ENCODE assay signal across 16 cellular contexts in genomic region chr14:101907619-101908018, GRCh38. TPM values are rescaled to one million over a fixed set of nuclear protein-coding genes. Genes with fewer than 3 reads are reported as not detected.
DNase-seq lines count a peak whose midpoint lies in the region; ATAC-seq lines count a peak whose summit lies in the region.
"Had no signal": no experiment of that assay in that cellular context is flagged by ENCODE, and none has a peak within 500 bp of the region (broad histone marks: within the 10 kb centered on the region; RNA-seq: fewer than 3 reads in every experiment).

No MANE protein-coding gene starts in this region.

- no peak for DNase-seq in activated naive CD8-positive, alpha-beta T cell treated with anti-CD3 and anti-CD28 coated beads, Interleukin-2, amount 50 U/mL, for 24 hours
- no peak for DNase-seq in central memory CD8-positive, alpha-beta T cell (ENCODE audit: low spot score in 2 of 2)
- peak; percentile 76 for DNase-seq in mesenteric fat pad (ENCODE audit: low spot score)
- no peak for DNase-seq in stimulated activated naive B cell treated with anti-CD40 and anti-IgM and Interleukin-4, amounts not matched to agents 10 μg/mL and 1 μg/mL and 100 μg/mL, for 72 hours
- no peak for DNase-seq in left lobe of liver (ENCODE audit: low spot score)
- no peak for DNase-seq in dedifferentiated amniotic fluid mesenchymal stem cell (ENCODE audit: extremely low spot score)
- DNase-seq: ACHN; BE2C; C1 segment of cervical spinal cord; Caco-2; CD4-positive, CD25-positive, alpha-beta regulatory T cell; HFFc6 had no signal

- peak overlapping the region; percentile 29 for H3K27ac Mint-ChIP-seq in activated naive CD8-positive, alpha-beta T cell
- H3K27ac Mint-ChIP-seq in activated naive CD8-positive, alpha-beta T cell treated with anti-CD3 and anti-CD28 coated beads, Interleukin-2, amount 50 U/mL, for 24 hours: no peak overlapping the region
- H3K27ac Mint-ChIP-seq in central memory CD8-positive, alpha-beta T cell (ENCODE audit: low read depth): peak overlapping the region; percentile 22
- H3K27ac Mint-ChIP-seq in stimulated activated naive B cell treated with anti-CD40 and anti-IgM and Interleukin-4, amounts not matched to agents 10 μg/mL and 1 μg/mL and 100 μg/mL, for 72 hours: peak overlapping the region; percentile 37
- H3K27ac Mint-ChIP-seq: CD4-positive, CD25-positive, alpha-beta regulatory T cell; GM23338; HFFc6 had no signal

- H3K9me3 Mint-ChIP-seq in activated naive CD8-positive, alpha-beta T cell (ENCODE audit: low read depth): no peaks in the 10 kb centered on the region
- H3K9me3 Mint-ChIP-seq in activated naive CD8-positive, alpha-beta T cell treated with anti-CD3 and anti-CD28 coated beads, Interleukin-2, amount 50 U/mL, for 24 hours: no peaks in the 10 kb centered on the region
- no peaks in the 10 kb centered on the region for H3K9me3 Mint-ChIP-seq in central memory CD8-positive, alpha-beta T cell
- H3K9me3 Mint-ChIP-seq in stimulated activated naive B cell treated with anti-CD40 and anti-IgM and Interleukin-4, amounts not matched to agents 10 μg/mL and 1 μg/mL and 100 μg/mL, for 72 hours: no peaks in the 10 kb centered on the region
- H3K9me3 Mint-ChIP-seq: CD4-positive, CD25-positive, alpha-beta regulatory T cell; GM23338; HFFc6 had no signal

- H3K4me1 Mint-ChIP-seq in activated naive CD8-positive, alpha-beta T cell (ENCODE audit: low read depth): no peaks in the 10 kb centered on the region
- H3K4me1 Mint-ChIP-seq in activated naive CD8-positive, alpha-beta T cell treated with anti-CD3 and anti-CD28 coated beads, Interleukin-2, amount 50 U/mL, for 24 hours: no peaks in the 10 kb centered on the region
- H3K4me1 Mint-ChIP-seq in central memory CD8-positive, alpha-beta T cell: no peaks in the 10 kb centered on the region
- no peaks in the 10 kb centered on the region for H3K4me1 Mint-ChIP-seq in stimulated activated naive B cell treated with anti-CD40 and anti-IgM and Interleukin-4, amounts not matched to agents 10 μg/mL and 1 μg/mL and 100 μg/mL, for 72 hours
- H3K4me1 Mint-ChIP-seq: GM23338 had no signal

- H3K4me3 Mint-ChIP-seq in activated naive CD8-positive, alpha-beta T cell: no peak overlapping the region
- no peak overlapping the region for H3K4me3 Mint-ChIP-seq in activated naive CD8-positive, alpha-beta T cell treated with anti-CD3 and anti-CD28 coated beads, Interleukin-2, amount 50 U/mL, for 24 hours
- no peak overlapping the region for H3K4me3 Mint-ChIP-seq in central memory CD8-positive, alpha-beta T cell
- no peak overlapping the region for H3K4me3 Mint-ChIP-seq in stimulated activated naive B cell treated with anti-CD40 and anti-IgM and Interleukin-4, amounts not matched to agents 10 μg/mL and 1 μg/mL and 100 μg/mL, for 72 hours
- H3K4me3 Mint-ChIP-seq: CD4-positive, CD25-positive, alpha-beta regulatory T cell; GM23338; HFFc6 had no signal

- peaks cover 7% of the 10 kb centered on the region for H3K36me3 Mint-ChIP-seq in activated naive CD8-positive, alpha-beta T cell
- peaks cover 40% of the 10 kb centered on the region for H3K36me3 Mint-ChIP-seq in activated naive CD8-positive, alpha-beta T cell treated with anti-CD3 and anti-CD28 coated beads, Interleukin-2, amount 50 U/mL, for 24 hours (ENCODE audit: low read depth)
- H3K36me3 Mint-ChIP-seq in central memory CD8-positive, alpha-beta T cell (ENCODE audit: insufficient read depth): peaks cover 85% of the 10 kb centered on the region
- H3K36me3 Mint-ChIP-seq in stimulated activated naive B cell treated with anti-CD40 and anti-IgM and Interleukin-4, amounts not matched to agents 10 μg/mL and 1 μg/mL and 100 μg/mL, for 72 hours: peaks cover 30 to 47% of the 10 kb centered on the region in 2 donors

- no peak for ATAC-seq in activated naive CD8-positive, alpha-beta T cell treated with anti-CD3 and anti-CD28 coated beads, Interleukin-2, amount 50 U/mL, for 24 hours
- ATAC-seq in central memory CD8-positive, alpha-beta T cell (replicated peaks; ENCODE audit: extremely low read depth, poor library complexity, severe bottlenecking): no peak
- no peak for ATAC-seq in stimulated activated naive B cell treated with anti-CD40 and anti-IgM and Interleukin-4, amounts not matched to agents 10 μg/mL and 1 μg/mL and 100 μg/mL, for 72 hours (replicated peaks)
- no peak for ATAC-seq in left lobe of liver
- no peak for ATAC-seq in GM21526 (IDR thresholded peaks at IDR 0.05; ENCODE audit: low FRiP score, unreplicated experiment)
- ATAC-seq: GM23338, HCT116 had no signal

- H3K27me3 Mint-ChIP-seq in activated naive CD8-positive, alpha-beta T cell: no peaks in the 10 kb centered on the region
- no peaks in the 10 kb centered on the region for H3K27me3 Mint-ChIP-seq in activated naive CD8-positive, alpha-beta T cell treated with anti-CD3 and anti-CD28 coated beads, Interleukin-2, amount 50 U/mL, for 24 hours
- no peaks in the 10 kb centered on the region for H3K27me3 Mint-ChIP-seq in central memory CD8-positive, alpha-beta T cell
- no peaks in the 10 kb centered on the region for H3K27me3 Mint-ChIP-seq in stimulated activated naive B cell treated with anti-CD40 and anti-IgM and Interleukin-4, amounts not matched to agents 10 μg/mL and 1 μg/mL and 100 μg/mL, for 72 hours
- H3K27me3 Mint-ChIP-seq: CD4-positive, CD25-positive, alpha-beta regulatory T cell had no signal

RNA-seq across cellular contexts. Expression of gene DYNC1H1, which starts 56.8 kb away (rescaled TPM):
- 473 TPM for total RNA-seq in mesenteric fat pad
- 118 TPM for total RNA-seq in left lobe of liver
